In the genomic region with DNA sequence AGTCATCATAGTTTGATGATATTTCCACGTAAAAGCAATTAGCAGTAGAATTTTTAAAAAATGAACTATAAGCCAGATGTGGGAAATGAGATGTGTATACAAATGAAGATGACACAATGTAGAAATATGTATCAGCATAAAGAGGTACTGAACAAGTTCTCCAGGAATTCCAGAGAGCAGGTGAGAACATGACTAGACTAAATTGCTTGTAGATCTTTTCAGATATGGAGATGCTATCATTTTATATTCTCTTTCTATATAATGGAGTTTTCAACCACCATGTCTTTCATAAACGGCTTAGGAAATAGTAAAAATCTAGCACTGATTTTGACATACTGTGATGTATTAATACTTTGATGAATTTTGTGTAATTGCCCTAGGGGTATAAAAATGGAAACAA, we compare ENCODE assay signal across 17 cellular contexts.
DNase-seq lines count a peak whose midpoint lies in the region; ATAC-seq and TF ChIP-seq lines count a peak whose summit lies in the region.
"Had no signal": no experiment of that assay in that cellular context is flagged by ENCODE, and none has a peak within 500 bp of the region (broad histone marks: within the 10 kb centered on the region; RNA-seq: fewer than 3 reads in every experiment).

No MANE protein-coding gene starts in this region.

- TF ChIP-seq CTCF in RWPE2 (IDR thresholded peaks at IDR 0.05; ENCODE audit: poor library complexity, severe bottlenecking) (no peak), foreskin keratinocyte (conservative IDR thresholded peaks at IDR 0.05) (no peak), neural progenitor cell (IDR thresholded peaks at IDR 0.05) (no peak), CD14-positive monocyte (IDR thresholded peaks at IDR 0.05) (no peak)

- no peak overlapping the region for H3K9ac ChIP-seq in neural progenitor cell

- H3K79me2 ChIP-seq in neural progenitor cell (ENCODE audit: low read depth), result no peaks in the 10 kb centered on the region

- peaks cover 4% of the 10 kb centered on the region for H3K9me3 Mint-ChIP-seq in neural progenitor cell
- H3K9me3 Mint-ChIP-seq in CD14-positive monocyte, result peaks cover 0 to 6% (median 3%) of the 10 kb centered on the region in 7 donors
- H3K9me3 Mint-ChIP-seq: CD4-positive, alpha-beta T cell had no signal

- H3K27me3 ChIP-seq in RWPE2 (ENCODE audit: insufficient read depth, poor library complexity, severe bottlenecking), result no peaks in the 10 kb centered on the region
- H3K27me3 ChIP-seq in foreskin keratinocyte, result no peaks in the 10 kb centered on the region
- no peaks in the 10 kb centered on the region for H3K27me3 ChIP-seq in neural progenitor cell
- H3K27me3 ChIP-seq: BE2C had no signal

- no peaks in the 10 kb centered on the region for H3K9me3 ChIP-seq in RWPE2 (ENCODE audit: severe bottlenecking)
- no peaks in the 10 kb centered on the region for H3K9me3 ChIP-seq in neural progenitor cell (ENCODE audit: low read depth)
- H3K9me3 ChIP-seq: BE2C, HAP-1 had no signal

- H3K36me3 ChIP-seq in RWPE2 (ENCODE audit: low read depth), result no peaks in the 10 kb centered on the region
- no peaks in the 10 kb centered on the region for H3K36me3 ChIP-seq in neural progenitor cell
- H3K36me3 ChIP-seq: BE2C, HAP-1 had no signal

- H3K27me3 Mint-ChIP-seq in neural progenitor cell (ENCODE audit: insufficient read depth, low read depth) (peaks cover 2% of the 10 kb centered on the region), CD14-positive monocyte (ENCODE audit: low read depth in 3 of 3) (peaks cover 0 to 3% (median 2%) of the 10 kb centered on the region in 3 donors)
- H3K27me3 Mint-ChIP-seq: CD4-positive, alpha-beta T cell had no signal

- no peak overlapping the region for H3K4me2 ChIP-seq in neural progenitor cell

- H3K27ac ChIP-seq in RWPE2 (ENCODE audit: poor library complexity, severe bottlenecking) (peak overlapping the region; percentile 63), foreskin keratinocyte (no peak overlapping the region), neural progenitor cell (no peak overlapping the region)
- H3K27ac ChIP-seq: HL-60 had no signal

- no peak overlapping the region for H2AFZ ChIP-seq in neural progenitor cell (replicated peaks)

- H3K4me1 Mint-ChIP-seq in neural progenitor cell, result peaks cover 37% of the 10 kb centered on the region
- H3K4me1 Mint-ChIP-seq in CD14-positive monocyte, result no peaks in the 10 kb centered on the region

- peaks cover 10% of the 10 kb centered on the region for H3K4me1 ChIP-seq in RWPE2 (ENCODE audit: insufficient read depth, poor library complexity, severe bottlenecking)
- H3K4me1 ChIP-seq in foreskin keratinocyte, result peaks cover 24% of the 10 kb centered on the region
- H3K4me1 ChIP-seq in neural progenitor cell, result peaks cover 26% of the 10 kb centered on the region
- H3K4me1 ChIP-seq: BE2C had no signal

- H3K4me3 ChIP-seq in RWPE2 (ENCODE audit: severe bottlenecking) (no peak overlapping the region), neural progenitor cell (no peak overlapping the region)
- H3K4me3 ChIP-seq: GM12878, HAP-1, K562 had no signal

- peak; percentile 28 for DNase-seq in HPDE6-E6E7 (ENCODE audit: extremely low spot score)
- no peak for DNase-seq in RWPE2 (ENCODE audit: low spot score)
- peak; percentile 78 to 91 for DNase-seq in foreskin keratinocyte
- DNase-seq in neural progenitor cell (ENCODE audit: low spot score), result no peak
- no peak for DNase-seq in CD14-positive monocyte (ENCODE audit: low spot score)
- no peak for DNase-seq in SIG-M5 (lab: John Stamatoyannopoulos, UW)
- DNase-seq: ACHN; BE2C; C1 segment of cervical spinal cord; CD4-positive, alpha-beta T cell; DMS79 treated with DMSO at 0.1 percent for 48 hours; IMR-90 had no signal

- H3K4me3 Mint-ChIP-seq in neural progenitor cell (no peak overlapping the region), CD14-positive monocyte (no peak overlapping the region)
- H3K4me3 Mint-ChIP-seq: CD4-positive, alpha-beta T cell had no signal

- ATAC-seq in RWPE2 (ENCODE audit: low read depth), result peak; percentile 94
- peak; percentile 100 for ATAC-seq in foreskin keratinocyte
- no peak for ATAC-seq in HG03280 (IDR thresholded peaks at IDR 0.05; ENCODE audit: unreplicated experiment)
- ATAC-seq: GM12878, K562 had no signal

- H3K27ac Mint-ChIP-seq in neural progenitor cell, result no peak overlapping the region
- no peak overlapping the region for H3K27ac Mint-ChIP-seq in CD14-positive monocyte
- H3K27ac Mint-ChIP-seq: CD4-positive, alpha-beta T cell had no signal

- H3K36me3 Mint-ChIP-seq in neural progenitor cell, result peaks cover 12% of the 10 kb centered on the region
- H3K36me3 Mint-ChIP-seq in CD14-positive monocyte, result no peaks in the 10 kb centered on the region

- intact Hi-C loops in CD14-positive monocyte (cut with micrococcal nuclease), result no loop called here

- no peaks in the 10 kb centered on the region for H4K20me1 ChIP-seq in neural progenitor cell (ENCODE audit: low read depth)

- H3F3A ChIP-seq in neural progenitor cell (ENCODE audit: low read depth), result no peaks in the 10 kb centered on the region

Comparison
In these comparisons a context has a peak if more than half of its experiments do, and no peak if none do; other contexts are left out.
1. DNase-seq: peak in HPDE6-E6E7 (single experiment) and foreskin keratinocyte (2 of 2); none in RWPE2 (single experiment), neural progenitor cell (single experiment), CD14-positive monocyte (single experiment) and SIG-M5 (single experiment).